ENCODE assay signal across 8 cellular contexts in the genomic region with DNA sequence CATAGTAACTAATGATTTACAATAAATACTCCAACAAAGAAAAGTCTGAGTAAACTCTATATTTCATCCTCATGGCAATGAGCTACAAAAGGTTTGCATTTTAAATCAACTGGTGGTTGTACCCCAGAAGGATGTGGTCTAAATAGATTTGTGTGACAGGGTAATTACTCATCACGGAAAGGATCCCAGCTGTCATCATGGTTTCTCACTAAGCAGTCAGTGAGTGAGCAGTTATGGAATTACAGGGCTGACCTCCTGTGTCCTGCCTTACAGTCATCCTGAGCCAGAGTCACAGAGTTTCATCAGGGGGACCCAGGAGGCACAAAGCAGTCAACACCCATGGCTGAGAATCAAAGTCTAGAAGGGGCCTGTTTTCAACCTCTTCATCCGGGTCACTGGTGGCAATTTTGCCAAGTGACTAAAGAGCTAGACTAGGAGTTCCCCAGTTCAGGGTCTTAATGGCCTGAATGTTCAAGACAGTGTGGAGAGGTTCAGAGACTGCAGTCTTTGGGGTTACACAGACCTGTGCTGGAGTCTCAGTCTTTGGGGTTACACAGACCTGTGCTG.
A peak's percentile ranks its signal among the peaks of the same experiment; 100 is the strongest.
DNase-seq lines count a peak whose midpoint lies in the region; ATAC-seq and TF ChIP-seq lines count a peak whose summit lies in the region.

No MANE protein-coding gene starts in this region.

- TF ChIP-seq POLR2A in HCT116 (IDR thresholded peaks at IDR 0.05; ENCODE audit: borderline replicate concordance, extremely low read depth, insufficient read depth, insufficient read length) = no peak

- H3K4me1 ChIP-seq in HCT116 (ENCODE audit: control insufficient read depth in 1 of 2, insufficient read depth in 2 of 2, low read length in 2 of 2) = peaks cover 0 to 21% of the 10 kb centered on the region in 2 experiments; a peak in 2 of 4 replicates
- no peaks in the 10 kb centered on the region for H3K4me1 ChIP-seq in BE2C

- H3K9ac ChIP-seq in HCT116 (ENCODE audit: low read length) = no peak overlapping the region

- H4K20me1 ChIP-seq in HCT116 (ENCODE audit: insufficient read depth) = no peaks in the 10 kb centered on the region

- no peak for TF ChIP-seq CTCF in HCT116 (IDR thresholded peaks at IDR 0.05 in 2 of 3, conservative IDR thresholded peaks at IDR 0.05 in 1 of 3; ENCODE audit: borderline replicate concordance in 1 of 3, insufficient read depth in 1 of 3, low read depth in 2 of 3, low read length in 2 of 3)
- TF ChIP-seq CTCF in cardiac fibroblast (IDR thresholded peaks at IDR 0.05; ENCODE audit: low read depth, low read length) = no peak
- TF ChIP-seq CTCF in BE2C (IDR thresholded peaks at IDR 0.05; ENCODE audit: low read depth, low read length) = no peak

- H3K9me3 ChIP-seq in HCT116 (ENCODE audit: control insufficient read depth in 1 of 2, insufficient read depth in 1 of 2, low read depth in 1 of 2, low read length in 2 of 2) (no peaks in the 10 kb centered on the region), BE2C (no peaks in the 10 kb centered on the region)

- RAD21 ChIA-PET in HCT116 (lab: Charles Lee; ENCODE audit: low non-redundant PET in 1 of 2, low total read pairs in 2 of 2, uncharacterized antibody in 2 of 2, unreplicated experiment in 2 of 2) = no interaction called here

- no peak overlapping the region for H3K4me3 ChIP-seq in HCT116 (replicated peaks in 1 of 2; ENCODE audit: low read depth in 1 of 2, low read length in 2 of 2)
- no peak overlapping the region for H3K4me3 ChIP-seq in cardiac fibroblast (replicated peaks in 1 of 2; ENCODE audit: low read depth in 2 of 2, low read length in 2 of 2)
- no peak overlapping the region for H3K4me3 ChIP-seq in BE2C (ENCODE audit: low read depth, low read length)

- CTCF ChIA-PET in HCT116 (lab: Charles Lee) = no interaction called here

- DNase-seq in HCT116 (ENCODE audit: low read depth, low spot score) (peak; percentile 49), NCI-H82 (lab: John Stamatoyannopoulos, UW) (peak; percentile 91), cardiac fibroblast (ENCODE audit: low read depth in 2 of 2) (peak; percentile 58 to 98), middle frontal gyrus (ENCODE audit: extremely low spot score, low spot score) (no peak), BE2C (no peak), posterior cingulate gyrus (no peak)
- peak; percentile 54 to 66 (median 55) for DNase-seq in stimulated activated CD4-positive, alpha-beta T cell treated with anti-CD3 and anti-CD28 coated beads, TNF-alpha, amount 100 ng/mL, for 48 hours (ENCODE audit: low read depth in 3 of 3)

- H3K27me3 ChIP-seq in HCT116 (ENCODE audit: insufficient read depth, low read length) (no peaks in the 10 kb centered on the region), BE2C (no peaks in the 10 kb centered on the region)

- H3K27ac ChIP-seq in HCT116 (ENCODE audit: low read depth, low read length) = no peak overlapping the region

- H3K36me3 ChIP-seq in HCT116 (ENCODE audit: control insufficient read depth in 1 of 2, insufficient read depth in 2 of 2, low read length in 2 of 2) (no peaks in the 10 kb centered on the region), BE2C (no peaks in the 10 kb centered on the region)

- BruUV-seq in HCT116 (replicated peaks; lab: Mats Ljungman, UMichigan) = no TSS peak

- ATAC-seq in GM18508 (IDR thresholded peaks at IDR 0.05; ENCODE audit: insufficient read depth, unreplicated experiment) = peak; percentile 84
- ATAC-seq in HCT116 = peak; percentile 80

- H3K9me2 ChIP-seq in HCT116 (ENCODE audit: insufficient read depth) = no peaks in the 10 kb centered on the region

- peak overlapping the region; percentile 41 for H2AFZ ChIP-seq in HCT116 (ENCODE audit: low read depth, low read length, poor library complexity, severe bottlenecking)

- POLR2A ChIA-PET in HCT116 (lab: Charles Lee) = no interaction called here

- no peaks in the 10 kb centered on the region for H3K79me2 ChIP-seq in HCT116 (ENCODE audit: insufficient read depth, low read length)

- H3K4me2 ChIP-seq in HCT116 (ENCODE audit: low read length) = peak overlapping the region; percentile 52

- intact Hi-C loops in HCT116 (cut with micrococcal nuclease) (no loop called here), posterior cingulate gyrus (cut with DNase I) (no loop called here)

- TF ChIP-seq RAD21 in HCT116 (IDR thresholded peaks at IDR 0.05; ENCODE audit: low read depth) = no peak

TF ChIP-seq in HCT116, 20 proteins besides CTCF, POLR2A, EP300 and RAD21:
- TF ChIP-seq CBX3 (IDR thresholded peaks at IDR 0.05; ENCODE audit: low read depth) = 0 out of 2 replicates have a peak, but pooled peaks have one; percentile 30
- peak; percentile 35; the same call in 1 of the 2 replicates for TF ChIP-seq CEBPB (IDR thresholded peaks at IDR 0.05; ENCODE audit: low read depth)
- peak; percentile 73 for TF ChIP-seq SP1 (IDR thresholded peaks at IDR 0.05; ENCODE audit: low read depth)
- TF ChIP-seq REST (IDR thresholded peaks at IDR 0.05; ENCODE audit: low read depth) = no peak
- TF ChIP-seq, protein P1, sequence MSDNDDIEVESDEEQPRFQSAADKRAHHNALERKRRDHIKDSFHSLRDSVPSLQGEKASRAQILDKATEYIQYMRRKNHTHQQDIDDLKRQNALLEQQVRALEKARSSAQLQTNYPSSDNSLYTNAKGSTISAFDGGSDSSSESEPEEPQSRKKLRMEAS (IDR thresholded peaks at IDR 0.05) = 0 out of 2 replicates have a peak, but pooled peaks have one; percentile 15
- TF ChIP-seq FOSL1 (IDR thresholded peaks at IDR 0.05; ENCODE audit: low read depth) = peak; percentile 83
- peak; percentile 51 for TF ChIP-seq JUND (IDR thresholded peaks at IDR 0.05)
- no peak for TF ChIP-seq ZFX (IDR thresholded peaks at IDR 0.05)

Comparison
In these comparisons a context has a peak if more than half of its experiments do, and no peak if none do; other contexts are left out.
1. DNase-seq: peak in HCT116 (single experiment), NCI-H82 (single experiment), cardiac fibroblast (2 of 2) and stimulated activated CD4-positive, alpha-beta T cell treated with anti-CD3 and anti-CD28 coated beads, TNF-alpha, amount 100 ng/mL, for 48 hours (3 of 3); none in middle frontal gyrus (single experiment), BE2C (single experiment) and posterior cingulate gyrus (0 of 10).